In genomic region chr5:123882946-123883345, GRCh38 we compare ENCODE assay signal across 16 cellular contexts.
DNase-seq lines count a peak whose midpoint lies in the region; ATAC-seq and TF ChIP-seq lines count a peak whose summit lies in the region.
"Had no signal": no experiment of that assay in that cellular context is flagged by ENCODE, and none has a peak within 500 bp of the region (broad histone marks: within the 10 kb centered on the region; RNA-seq: fewer than 3 reads in every experiment).

No MANE protein-coding gene starts in this region.

- H3K79me2 ChIP-seq in GM23338 (replicated peaks; ENCODE audit: insufficient read depth) (no peaks in the 10 kb centered on the region), PC-9 (ENCODE audit: low read depth) (no peaks in the 10 kb centered on the region), parathyroid adenoma (no peaks in the 10 kb centered on the region)

- H3K4me2 ChIP-seq in GM23338: no peak overlapping the region
- 0 out of 2 replicates have a peak overlapping the region, but pooled peaks have one; percentile 15 for H3K4me2 ChIP-seq in PC-9
- no peak overlapping the region for H3K4me2 ChIP-seq in parathyroid adenoma (ENCODE audit: low read length)

- H3K36me3 ChIP-seq in GM23338 (ENCODE audit: insufficient read depth) (no peaks in the 10 kb centered on the region), PC-9 (ENCODE audit: low read depth) (no peaks in the 10 kb centered on the region), duodenal mucosa (ENCODE audit: control insufficient read depth in 1 of 2, insufficient read depth in 2 of 2, low read length in 2 of 2) (no peaks in the 10 kb centered on the region), parathyroid adenoma (ENCODE audit: control insufficient read depth, insufficient read depth, low read length) (no peaks in the 10 kb centered on the region)
- H3K36me3 ChIP-seq: Peyer's patch had no signal

- H3F3A ChIP-seq in GM23338 (replicated peaks; ENCODE audit: low read depth): no peaks in the 10 kb centered on the region
- no peaks in the 10 kb centered on the region for H3F3A ChIP-seq in PC-9 (ENCODE audit: insufficient read depth, low read depth)

- H3K9me3 ChIP-seq in PC-9 (ENCODE audit: insufficient read depth, low read depth) (no peaks in the 10 kb centered on the region), duodenal mucosa (ENCODE audit: control insufficient read depth in 1 of 2, low read length in 2 of 2) (no peaks in the 10 kb centered on the region), parathyroid adenoma (ENCODE audit: control insufficient read depth, low read length) (no peaks in the 10 kb centered on the region)
- H3K9me3 ChIP-seq: Peyer's patch, testis had no signal

- no peak overlapping the region for H3K4me3 Mint-ChIP-seq in GM23338
- H3K4me3 Mint-ChIP-seq: activated CD4-positive, alpha-beta memory T cell treated with anti-CD3 and anti-CD28 coated beads for 36 hours; T-helper 2 cell treated with Interferon-gamma antibody and Interleukin-4, amounts not matched to agents 5 μg/mL and 100 μg/mL, for 36 hours had no signal

- ATAC-seq in GM23338 (no peak), GM21447 (IDR thresholded peaks at IDR 0.05; ENCODE audit: unreplicated experiment) (no peak), HG03457 (IDR thresholded peaks at IDR 0.05; ENCODE audit: unreplicated experiment) (no peak), GM18511 (IDR thresholded peaks at IDR 0.05; ENCODE audit: unreplicated experiment) (no peak)

- no peaks in the 10 kb centered on the region for H3K27me3 ChIP-seq in GM23338 (ENCODE audit: insufficient read depth)
- no peaks in the 10 kb centered on the region for H3K27me3 ChIP-seq in PC-9 (ENCODE audit: insufficient read depth, low read depth)
- no peaks in the 10 kb centered on the region for H3K27me3 ChIP-seq in duodenal mucosa (ENCODE audit: control insufficient read depth in 1 of 2, insufficient read depth in 2 of 2, low read length in 2 of 2)
- H3K27me3 ChIP-seq in parathyroid adenoma (ENCODE audit: control insufficient read depth, insufficient read depth, low read length): no peaks in the 10 kb centered on the region
- H3K27me3 ChIP-seq: Peyer's patch, testis had no signal

- H3K4me3 ChIP-seq in GM23338 (no peak overlapping the region), PC-9 (no peak overlapping the region), duodenal mucosa (ENCODE audit: low read depth in 1 of 2, low read length in 2 of 2) (peak overlapping the region; percentile 13 to 14), parathyroid adenoma (ENCODE audit: low read depth, low read length) (no peak overlapping the region)
- H3K4me3 ChIP-seq: Peyer's patch, testis had no signal

- H3K9me3 Mint-ChIP-seq in GM23338: peaks cover 4% of the 10 kb centered on the region; the same call in 1 of the 3 replicates
- H3K9me3 Mint-ChIP-seq: activated CD4-positive, alpha-beta memory T cell treated with anti-CD3 and anti-CD28 coated beads for 36 hours had no signal

- POLR2A ChIA-PET in PC-9 (lab: Charles Lee; ENCODE audit: unreplicated experiment): no interaction called here

- H3K9me2 ChIP-seq in GM23338 (ENCODE audit: insufficient read depth) (no peaks in the 10 kb centered on the region), PC-9 (ENCODE audit: insufficient read depth) (no peaks in the 10 kb centered on the region)

- H3K4me1 ChIP-seq in GM23338 (ENCODE audit: insufficient read depth) (peaks cover 26% of the 10 kb centered on the region), PC-9 (replicated peaks; ENCODE audit: insufficient read depth) (no peaks in the 10 kb centered on the region), duodenal mucosa (ENCODE audit: control insufficient read depth in 1 of 2, insufficient read depth in 2 of 2, low read length in 2 of 2) (peaks cover 10 to 23% of the 10 kb centered on the region in 2 donors), parathyroid adenoma (no peaks in the 10 kb centered on the region)
- H3K4me1 ChIP-seq: Peyer's patch, testis had no signal

- H3K9ac ChIP-seq in duodenal mucosa (ENCODE audit: low read depth in 1 of 2, low read length in 2 of 2) (no peak overlapping the region), parathyroid adenoma (no peak overlapping the region)

- no TSS peak for BruUV-seq in PC-9 (replicated peaks; lab: Mats Ljungman, UMichigan)

- peak overlapping the region; percentile 34; the same call in 1 of the 2 replicates for H3K27ac Mint-ChIP-seq in GM23338
- H3K27ac Mint-ChIP-seq: activated CD4-positive, alpha-beta memory T cell treated with anti-CD3 and anti-CD28 coated beads for 36 hours; T-helper 2 cell treated with Interferon-gamma antibody and Interleukin-4, amounts not matched to agents 5 μg/mL and 100 μg/mL, for 36 hours had no signal

- peaks cover 4% of the 10 kb centered on the region; the same call in 1 of the 3 replicates for H3K36me3 Mint-ChIP-seq in GM23338 (ENCODE audit: low read depth)
- H3K36me3 Mint-ChIP-seq: activated CD4-positive, alpha-beta memory T cell treated with anti-CD3 and anti-CD28 coated beads for 36 hours had no signal

- CTCF ChIA-PET in PC-9 (lab: Charles Lee): no interaction called here

- H2AFZ ChIP-seq in GM23338 (peak overlapping the region; percentile 67; the same call in 1 of the 2 replicates), PC-9 (no peak overlapping the region), parathyroid adenoma (peak overlapping the region; percentile 8)

- peaks cover 2% of the 10 kb centered on the region for H3K27me3 Mint-ChIP-seq in GM23338 (ENCODE audit: insufficient read depth, low read depth, poor library complexity)
- H3K27me3 Mint-ChIP-seq: activated CD4-positive, alpha-beta memory T cell treated with anti-CD3 and anti-CD28 coated beads for 36 hours had no signal

- H4K20me1 ChIP-seq in GM23338 (replicated peaks; ENCODE audit: insufficient read depth) (no peaks in the 10 kb centered on the region), PC-9 (ENCODE audit: insufficient read depth) (no peaks in the 10 kb centered on the region)

- H3K27ac ChIP-seq in GM23338 (ENCODE audit: low read depth): no peak overlapping the region
- no peak overlapping the region for H3K27ac ChIP-seq in PC-9
- H3K27ac ChIP-seq in duodenal mucosa (ENCODE audit: low read depth, low read length): no peak overlapping the region
- H3K27ac ChIP-seq in parathyroid adenoma: no peak overlapping the region
- H3K27ac ChIP-seq: epithelial cell of prostate, Peyer's patch, testis had no signal

- intact Hi-C loops in PC-9 (cut with micrococcal nuclease; ENCODE audit: unreplicated experiment): no loop called here

- TF ChIP-seq CTCF in GM23338 (conservative IDR thresholded peaks at IDR 0.05; ENCODE audit: low read depth in 2 of 2) (no peak), PC-9 (conservative IDR thresholded peaks at IDR 0.05) (no peak), parathyroid adenoma (IDR thresholded peaks at IDR 0.05) (no peak)

- DNase-seq in GM23338 (ENCODE audit: low spot score) (no peak), PC-9 (no peak), mucosa of gallbladder (ENCODE audit: low spot score) (no peak)
- DNase-seq: activated CD4-positive, alpha-beta memory T cell treated with anti-CD3 and anti-CD28 coated beads for 36 hours; activated effector memory CD4-positive, alpha-beta T cell treated with anti-CD3 and anti-CD28 coated beads, Interleukin-2, amount 50 U/mL, for 16 hours; hippocampal formation; NCI-H1092; Peyer's patch; testis had no signal

- H3K4me1 Mint-ChIP-seq in GM23338: peaks cover 20% of the 10 kb centered on the region; the same call in 2 of the 3 replicates

TF ChIP-seq in GM23338, 12 proteins besides CTCF, POLR2A, EP300 and RAD21 (continues in another document):
- TF ChIP-seq POLR2AphosphoS5 (IDR thresholded peaks at IDR 0.05; ENCODE audit: low read depth) (no peak), ETS1 (IDR thresholded peaks at IDR 0.05) (no peak), CREB1 (CRISPR knock-in tag; IDR thresholded peaks at IDR 0.05; ENCODE audit: low read depth) (no peak), REST (IDR thresholded peaks at IDR 0.05; ENCODE audit: unreplicated experiment) (no peak)

Comparison
In these comparisons a context has a peak if more than half of its experiments do, and no peak if none do; other contexts are left out.
1. H3K4me3 ChIP-seq: peak in duodenal mucosa (2 of 2); none in GM23338 (single experiment), PC-9 (single experiment) and parathyroid adenoma (single experiment).